ENCODE assay signal across 8 cellular contexts in genomic region chr17:18258356-18259038, GRCh38. TPM values are rescaled to one million over a fixed set of nuclear protein-coding genes. Genes with fewer than 3 reads are reported as not detected.
DNase-seq lines count a peak whose midpoint lies in the region; FAIRE-seq and TF ChIP-seq lines count a peak whose summit lies in the region.

TSS of gene FLII (minus strand) at chr17:18258738. CDS start at chr17:18258690, 48 bp downstream.

- DNase-seq in NCI-H82 (lab: John Stamatoyannopoulos, UW), result peak; percentile 59
- no peak for DNase-seq in NCI-H82 treated with DMSO at 0.1 percent for 48 hours (lab: John Stamatoyannopoulos, UW; ENCODE audit: unreplicated experiment)
- DNase-seq in bronchial epithelial cell (ENCODE audit: low read depth), result no peak
- peak; percentile 80 for DNase-seq in iPS-NIHi11 (ENCODE audit: low spot score)
- DNase-seq in skeletal muscle cell (ENCODE audit: low read depth), result no peak
- DNase-seq in cerebellar nuclear complex (lab: John Stamatoyannopoulos, UW), result no peak

- H3K27ac ChIP-seq in HUES64 (ENCODE audit: low read depth, low read length), result peak within 1 kb of the TSS; percentile 79

- H3K9me3 ChIP-seq in HUES64 (ENCODE audit: insufficient read depth, low read depth, low read length), result no peaks in the 10 kb centered on the region

- no peak for TF ChIP-seq CTCF in WI38 (IDR thresholded peaks at IDR 0.05; ENCODE audit: low read depth, low read length)
- TF ChIP-seq CTCF in bronchial epithelial cell (IDR thresholded peaks at IDR 0.05; ENCODE audit: insufficient read depth, low read length, severe bottlenecking), result no peak

- peaks cover 20% of the 10 kb centered on the region for H3K4me1 ChIP-seq in HUES64 (ENCODE audit: insufficient read depth, low read length)

- H3K36me3 ChIP-seq in HUES64 (ENCODE audit: insufficient read depth, low read length) (peaks cover 40% of the 10 kb centered on the region), bronchial epithelial cell (ENCODE audit: control insufficient read depth, insufficient read depth, low read length) (peaks cover 40% of the 10 kb centered on the region)

- FAIRE-seq in bronchial epithelial cell (lab: Jason Lieb, UNC), result no peak

- H3K4me3 ChIP-seq in HUES64 (ENCODE audit: low read length), result peak within 1 kb of the TSS; percentile 98
- peak within 1 kb of the TSS; percentile 90 for H3K4me3 ChIP-seq in WI38 (ENCODE audit: low read depth, low read length)
- H3K4me3 ChIP-seq in bronchial epithelial cell (ENCODE audit: low read depth, low read length), result peak within 1 kb of the TSS; percentile 86
- peak within 1 kb of the TSS; percentile 93 for H3K4me3 ChIP-seq in skeletal muscle cell (ENCODE audit: low read depth, low read length)

- WGBS in HUES64, result 2% methylated on average over 71 of the region's 71 CpGs

- H3K27me3 ChIP-seq in HUES64 (ENCODE audit: insufficient read depth, low read length), result no peaks in the 10 kb centered on the region
- H3K27me3 ChIP-seq in bronchial epithelial cell (ENCODE audit: control insufficient read depth, insufficient read depth, low read length), result no peaks in the 10 kb centered on the region

- H3K9ac ChIP-seq in HUES64 (ENCODE audit: low read depth, low read length), result peak within 1 kb of the TSS; percentile 84

RNA-seq across cellular contexts. Expression of gene FLII, which starts in this region (rescaled TPM):
- 136 TPM for polyA plus RNA-seq in HUES64 (2013, experiment 1 of 2)
- polyA plus RNA-seq in HUES64 (2013, experiment 2 of 2), result 148 TPM
- total RNA-seq in bronchial epithelial cell, result 339 and 517 TPM in 2 replicates

Comparison
In these comparisons a context has a peak if more than half of its experiments do, and no peak if none do; other contexts are left out.
1. DNase-seq: peak in NCI-H82 (single experiment) and iPS-NIHi11 (single experiment); none in NCI-H82 treated with DMSO at 0.1 percent for 48 hours (single experiment), bronchial epithelial cell (single experiment), skeletal muscle cell (single experiment) and cerebellar nuclear complex (0 of 2).
2. Peak in every context shown above with its lines, with median percentiles within 50 percentile points of each other: H3K4me3 ChIP-seq.